Comparison of ENCODE assay signal across 22 cellular contexts in genomic region chr11:88304352-88304751, GRCh38.
"Had no signal": no experiment of that assay in that cellular context is flagged by ENCODE, and none has a peak within 500 bp of the region (broad histone marks: within the 10 kb centered on the region; RNA-seq: fewer than 3 reads in every experiment).

No MANE protein-coding gene starts in this region.

- H3K27ac Mint-ChIP-seq: stimulated activated naive B cell treated with anti-CD40 and anti-IgM and Interleukin-4, amounts not matched to agents 10 μg/mL and 1 μg/mL and 100 μg/mL, for 72 hours had no signal

- H3K4me3 ChIP-seq: colonic mucosa, lung, psoas muscle, right lobe of liver, spleen, stomach, thoracic aorta, transverse colon had no signal

- H3K9me3 Mint-ChIP-seq: endodermal cell; stimulated activated naive B cell treated with anti-CD40 and anti-IgM and Interleukin-4, amounts not matched to agents 10 μg/mL and 1 μg/mL and 100 μg/mL, for 72 hours had no signal

- H3K4me3 Mint-ChIP-seq: endodermal cell; naive B cell; stimulated activated naive B cell treated with anti-CD40 and anti-IgM and Interleukin-4, amounts not matched to agents 10 μg/mL and 1 μg/mL and 100 μg/mL, for 72 hours had no signal

- H3K36me3 ChIP-seq: colonic mucosa, right lobe of liver, thoracic aorta had no signal

- H3K27ac ChIP-seq: colonic mucosa, foreskin keratinocyte, neutrophil, psoas muscle, right lobe of liver, spleen, stomach, thoracic aorta, transverse colon had no signal

- DNase-seq: colonic mucosa; dermis blood vessel endothelial cell; endodermal cell; foreskin keratinocyte; left colon; left ventricle myocardium superior; mesenchymal stem cell; naive B cell; psoas muscle; retina; right lobe of liver; spleen; stimulated activated CD4-positive, alpha-beta T cell treated with anti-CD3 and anti-CD28 coated beads, Interleukin-15, amount 100 ng/mL, for 24 hours; stimulated activated CD4-positive, alpha-beta T cell treated with anti-CD3 and anti-CD28 coated beads, Interleukin-1b, Interleukin-23, amount 100 ng/mL, for 48 hours; stimulated activated CD4-positive, alpha-beta T cell treated with anti-CD3 and anti-CD28 coated beads, Interleukin-4, amount 100 ng/mL, for 4 hours; stimulated activated naive B cell treated with anti-CD40 and anti-IgM and Interleukin-4, amounts not matched to agents 10 μg/mL and 1 μg/mL and 100 μg/mL, for 72 hours; stomach; substantia nigra; transverse colon had no signal

- H3K9me3 ChIP-seq: colonic mucosa, neutrophil, psoas muscle, right lobe of liver, spleen, stomach, thoracic aorta, transverse colon had no signal

- H3K27me3 Mint-ChIP-seq: naive B cell; stimulated activated naive B cell treated with anti-CD40 and anti-IgM and Interleukin-4, amounts not matched to agents 10 μg/mL and 1 μg/mL and 100 μg/mL, for 72 hours had no signal

- H3K4me1 ChIP-seq: colonic mucosa, foreskin keratinocyte, psoas muscle, right lobe of liver, stomach had no signal

- H3K27me3 ChIP-seq: colonic mucosa, foreskin keratinocyte, neutrophil, right lobe of liver, spleen, stomach, transverse colon had no signal

- ATAC-seq: foreskin keratinocyte; left colon; left ventricle myocardium superior; psoas muscle; right lobe of liver; stimulated activated naive B cell treated with anti-CD40 and anti-IgM and Interleukin-4, amounts not matched to agents 10 μg/mL and 1 μg/mL and 100 μg/mL, for 72 hours had no signal
